ENCODE assay signal across 20 cellular contexts in genomic region chr17:78101542-78101941, GRCh38. TPM values are rescaled to one million over a fixed set of nuclear protein-coding genes. Genes with fewer than 3 reads are reported as not detected.
DNase-seq lines count a peak whose midpoint lies in the region; ATAC-seq, FAIRE-seq and TF ChIP-seq lines count a peak whose summit lies in the region.
"Had no signal": no experiment of that assay in that cellular context is flagged by ENCODE, and none has a peak within 500 bp of the region (broad histone marks: within the 10 kb centered on the region; RNA-seq: fewer than 3 reads in every experiment).

No MANE protein-coding gene starts in this region.

- H3K4me3 Mint-ChIP-seq in astrocyte (ENCODE audit: unreplicated experiment): peak overlapping the region; percentile 31
- no peak overlapping the region for H3K4me3 Mint-ChIP-seq in stimulated activated memory B cell treated with anti-CD40 and anti-IgM and Interleukin-4, amounts not matched to agents 10 μg/mL and 1 μg/mL and 100 μg/mL, for 72 hours
- H3K4me3 Mint-ChIP-seq in MCF 10A (ENCODE audit: unreplicated experiment): no peak overlapping the region

- no TSS peak for BruUV-seq in MCF 10A (replicated peaks; lab: Mats Ljungman, UMichigan)

- FAIRE-seq in astrocyte (lab: Jason Lieb, UNC): no peak
- FAIRE-seq: GM19239 had no signal

- H3K4me3 ChIP-seq in astrocyte (ENCODE audit: insufficient read depth, low read depth, low read length) (no peak overlapping the region), mesendoderm (ENCODE audit: low read length) (no peak overlapping the region)
- H3K4me3 ChIP-seq: GM23248, Peyer's patch had no signal

- H3K27me3 Mint-ChIP-seq in astrocyte (ENCODE audit: low read depth, unreplicated experiment) (no peaks in the 10 kb centered on the region), MCF 10A (ENCODE audit: insufficient read depth, unreplicated experiment) (no peaks in the 10 kb centered on the region)
- H3K27me3 Mint-ChIP-seq in stimulated activated memory B cell treated with anti-CD40 and anti-IgM and Interleukin-4, amounts not matched to agents 10 μg/mL and 1 μg/mL and 100 μg/mL, for 72 hours: no peaks in the 10 kb centered on the region

- POLR2A ChIA-PET in MCF 10A (lab: Yijun Ruan, JAX): no interaction called here

- ATAC-seq in Right ventricle myocardium inferior: no peak
- ATAC-seq in left cardiac atrium: no peak
- no peak for ATAC-seq in stimulated activated memory B cell treated with anti-CD40 and anti-IgM and Interleukin-4, amounts not matched to agents 10 μg/mL and 1 μg/mL and 100 μg/mL, for 72 hours
- ATAC-seq in GM21528 (IDR thresholded peaks at IDR 0.05; ENCODE audit: low FRiP score, unreplicated experiment): no peak

- no peak overlapping the region for H2BK5ac ChIP-seq in mesendoderm (ENCODE audit: low read length)

- TF ChIP-seq CTCF in astrocyte (IDR thresholded peaks at IDR 0.05; ENCODE audit: insufficient read depth, low read depth, low read length): no peak
- no peak for TF ChIP-seq CTCF in MCF 10A (IDR thresholded peaks at IDR 0.05; ENCODE audit: unreplicated experiment)

- no peak overlapping the region for H3K4ac ChIP-seq in mesendoderm (ENCODE audit: low read depth, low read length)

- H3K79me2 ChIP-seq in astrocyte (ENCODE audit: insufficient read depth, low read length) (no peaks in the 10 kb centered on the region), mesendoderm (ENCODE audit: control insufficient read depth, insufficient read depth, low read length) (no peaks in the 10 kb centered on the region)

- H3K27ac ChIP-seq in astrocyte (ENCODE audit: low read depth, low read length) (no peak overlapping the region), mesendoderm (ENCODE audit: low read depth, low read length) (no peak overlapping the region)
- H3K27ac ChIP-seq: GM23248, Peyer's patch had no signal

- H3K4me1 Mint-ChIP-seq in astrocyte (ENCODE audit: low read depth, unreplicated experiment) (no peaks in the 10 kb centered on the region), MCF 10A (ENCODE audit: insufficient read depth, unreplicated experiment) (no peaks in the 10 kb centered on the region)
- H3K4me1 Mint-ChIP-seq in stimulated activated memory B cell treated with anti-CD40 and anti-IgM and Interleukin-4, amounts not matched to agents 10 μg/mL and 1 μg/mL and 100 μg/mL, for 72 hours: no peaks in the 10 kb centered on the region

- H3K23ac ChIP-seq in mesendoderm (ENCODE audit: low read length): no peak overlapping the region

- no peaks in the 10 kb centered on the region for H3K9me3 ChIP-seq in astrocyte (ENCODE audit: insufficient read depth, low read depth, low read length)
- H3K9me3 ChIP-seq: Peyer's patch had no signal

- intact Hi-C loops in Right ventricle myocardium inferior (cut with DNase I): no loop called here
- intact Hi-C loops in left cardiac atrium (cut with DNase I): no loop called here
- intact Hi-C loops in MCF 10A (cut with micrococcal nuclease): no loop called here

- H4K5ac ChIP-seq in mesendoderm (ENCODE audit: low read length): no peak overlapping the region

- H3K56ac ChIP-seq in mesendoderm (ENCODE audit: low read length): no peak overlapping the region

- H3K9ac ChIP-seq in astrocyte (ENCODE audit: low read length) (no peak overlapping the region), mesendoderm (ENCODE audit: low read length) (no peak overlapping the region)
- H3K9ac ChIP-seq: GM23248 had no signal

- no peak overlapping the region for H3K27ac Mint-ChIP-seq in astrocyte (ENCODE audit: unreplicated experiment)
- peak overlapping the region; percentile 14 for H3K27ac Mint-ChIP-seq in stimulated activated memory B cell treated with anti-CD40 and anti-IgM and Interleukin-4, amounts not matched to agents 10 μg/mL and 1 μg/mL and 100 μg/mL, for 72 hours
- no peak overlapping the region for H3K27ac Mint-ChIP-seq in MCF 10A (ENCODE audit: low read depth, unreplicated experiment)

- H3K4me1 ChIP-seq in astrocyte (ENCODE audit: insufficient read depth, low read length): no peaks in the 10 kb centered on the region
- H3K4me1 ChIP-seq in mesendoderm (ENCODE audit: control insufficient read depth, low read depth, low read length): no peaks in the 10 kb centered on the region
- H3K4me1 ChIP-seq: Peyer's patch had no signal

- H3K36me3 Mint-ChIP-seq in astrocyte (ENCODE audit: low read depth, unreplicated experiment): peaks cover 40% of the 10 kb centered on the region
- H3K36me3 Mint-ChIP-seq in stimulated activated memory B cell treated with anti-CD40 and anti-IgM and Interleukin-4, amounts not matched to agents 10 μg/mL and 1 μg/mL and 100 μg/mL, for 72 hours: peaks cover 52% of the 10 kb centered on the region
- H3K36me3 Mint-ChIP-seq in MCF 10A (ENCODE audit: insufficient read depth, unreplicated experiment): peaks cover 42% of the 10 kb centered on the region

- H2BK120ac ChIP-seq in mesendoderm (ENCODE audit: low read depth, low read length): no peak overlapping the region

- H3K4me2 ChIP-seq in astrocyte (ENCODE audit: low read length) (no peak overlapping the region), mesendoderm (ENCODE audit: low read length) (no peak overlapping the region)

- no peaks in the 10 kb centered on the region for H3K79me1 ChIP-seq in mesendoderm (ENCODE audit: low read length)

- peaks cover 9% of the 10 kb centered on the region for H3K36me3 ChIP-seq in astrocyte (ENCODE audit: insufficient read depth, low read length)
- peaks cover 6% of the 10 kb centered on the region for H3K36me3 ChIP-seq in mesendoderm (ENCODE audit: control insufficient read depth, insufficient read depth, low read length)

- no peak overlapping the region for H2AFZ ChIP-seq in astrocyte (ENCODE audit: low read depth, low read length)
- H2AFZ ChIP-seq: GM23248 had no signal

- CTCF ChIA-PET in MCF 10A (lab: Yijun Ruan, JAX): interaction anchor here (0.6 kb wide), 1 partner anchor 63 kb away, joined by 3 read pairs; no protein-coding TSS in a partner anchor

- no peak overlapping the region for H2BK15ac ChIP-seq in mesendoderm (replicated peaks; ENCODE audit: low read depth)

- WGBS in mesendoderm (ENCODE audit: extremely low coverage, insufficient coverage, low lambda C conversion rate): no CpG with 5 or more reads among the region's 10 CpGs

- DNase-seq in Right ventricle myocardium inferior (ENCODE audit: missing footprints) (peak; percentile 37), left cardiac atrium (no peak), astrocyte (ENCODE audit: low read depth) (no peak), mesendoderm (peak; percentile 25), MCF 10A (ENCODE audit: unreplicated experiment) (no peak)
- DNase-seq: C1 segment of cervical spinal cord, DMS 273 treated with DMSO at 0.1 percent for 48 hours, GDM1, GM23248, HCEC 1CT, NCI-H1105, NCI-H1694, NCI-H2081 treated with DMSO at 0.1 percent for 48 hours, NCI-H446 treated with DMSO at 0.1 percent for 48 hours, Peyer's patch had no signal

- no peak overlapping the region for H2AK5ac ChIP-seq in mesendoderm (ENCODE audit: low read length)

- H3K9me3 Mint-ChIP-seq in astrocyte (ENCODE audit: unreplicated experiment) (peaks cover 18% of the 10 kb centered on the region), MCF 10A (ENCODE audit: unreplicated experiment) (no peaks in the 10 kb centered on the region)
- no peaks in the 10 kb centered on the region for H3K9me3 Mint-ChIP-seq in stimulated activated memory B cell treated with anti-CD40 and anti-IgM and Interleukin-4, amounts not matched to agents 10 μg/mL and 1 μg/mL and 100 μg/mL, for 72 hours

- no peaks in the 10 kb centered on the region for H4K20me1 ChIP-seq in astrocyte (ENCODE audit: insufficient read depth, low read length)

- H3K18ac ChIP-seq in mesendoderm (ENCODE audit: low read length): no peak overlapping the region

- no peak overlapping the region for H4K8ac ChIP-seq in mesendoderm (ENCODE audit: low read depth, low read length)

- H3K27me3 ChIP-seq in astrocyte (ENCODE audit: insufficient read depth, low read length): no peaks in the 10 kb centered on the region
- no peaks in the 10 kb centered on the region for H3K27me3 ChIP-seq in mesendoderm (ENCODE audit: insufficient read depth, low read length, poor library complexity)
- H3K27me3 ChIP-seq: Peyer's patch had no signal

RNA-seq across cellular contexts. Expression of gene TMC6, which starts 27.0 kb away (rescaled TPM):
- total RNA-seq in Right ventricle myocardium inferior (77.0 TPM), left cardiac atrium (10 to 100 TPM; 24.9 to 32.0 TPM), astrocyte (54.8 and 61.7 TPM in 2 replicates), MCF 10A (2022) (3.1 and 7.3 TPM in 2 replicates)
- polyA plus RNA-seq in mesendoderm (2013, experiment 1 of 2): 47.4 TPM
- polyA plus RNA-seq in mesendoderm (2013, experiment 2 of 2): 45.1 TPM
- total RNA-seq: GM23248 had no signal
- polyA plus RNA-seq: GM23248 had no signal

RNA-seq across cellular contexts. Expression of gene TMC8, which starts 29.0 kb away (rescaled TPM):
- total RNA-seq in Right ventricle myocardium inferior (4.3 TPM), left cardiac atrium (1 to 10 TPM; 3.8 to 4.3 TPM), astrocyte (0.27 and 0.38 TPM in 2 replicates), MCF 10A (2022) (not detected in 2 replicates)
- polyA plus RNA-seq in mesendoderm (2013, experiment 1 of 2): 0.84 TPM
- 0.60 TPM for polyA plus RNA-seq in mesendoderm (2013, experiment 2 of 2)
- total RNA-seq: Daoy, GM23248 had no signal
- polyA plus RNA-seq: GM23248 had no signal

RNA-seq across cellular contexts. Expression of gene C17orf99, which starts 44.6 kb away (rescaled TPM):
- total RNA-seq in Right ventricle myocardium inferior (not detected), left cardiac atrium (not detected), astrocyte (not detected in 2 replicates), MCF 10A (2022) (not detected in 2 replicates)
- polyA plus RNA-seq in mesendoderm (2013, experiment 1 of 2): not detected
- not detected for polyA plus RNA-seq in mesendoderm (2013, experiment 2 of 2)
- total RNA-seq: Daoy, GM23248, SK-MEL-5 had no signal
- polyA plus RNA-seq: GM23248 had no signal

Comparison
In these comparisons a context has a peak if more than half of its experiments do, and no peak if none do; other contexts are left out.
1. DNase-seq: peak in Right ventricle myocardium inferior (single experiment) and mesendoderm (single experiment); none in left cardiac atrium (single experiment), astrocyte (single experiment) and MCF 10A (single experiment).